ENCODE assay signal across 14 cellular contexts in genomic region chr2:66562337-66562685, GRCh38.
"Had no signal": no experiment of that assay in that cellular context is flagged by ENCODE, and none has a peak within 500 bp of the region (broad histone marks: within the 10 kb centered on the region; RNA-seq: fewer than 3 reads in every experiment).

No MANE protein-coding gene starts in this region.

- H3K4me3 ChIP-seq: coronary artery, testis had no signal

- ATAC-seq: activated T-helper 17 cell treated with anti-CD3 and anti-CD28 coated beads, Interleukin-2, amount 50 U/mL, for 72 hours; stimulated activated naive CD8-positive, alpha-beta T cell treated with anti-CD3 and anti-CD28 coated beads, Interleukin-15, Interleukin-2, amounts not matched to agents 100 U/mL and 50 U/mL, for 24 hours had no signal

- H3K4me1 ChIP-seq: testis had no signal

- DNase-seq: activated CD4-positive, alpha-beta T cell treated with anti-CD3 and anti-CD28 coated beads, Interleukin-2, amount 50 U/mL, for 1 hour; activated naive CD4-positive, alpha-beta T cell treated with anti-CD3 and anti-CD28 coated beads for 36 hours; activated T-cell treated with anti-CD3 and anti-CD28 coated beads for 4 hours; central memory CD4-positive, alpha-beta T cell; effector CD8-positive, alpha-beta T cell; erythroblast; hypothalamus; immature natural killer cell; stimulated activated CD4-positive, alpha-beta T cell treated with anti-CD3 and anti-CD28 coated beads, Interleukin-2, amount 100 ng/mL, for 48 hours; stimulated activated CD8-positive, alpha-beta memory T cell treated with anti-CD3 and anti-CD28 coated beads, Interleukin-4, amount 100 ng/mL, for 48 hours; stimulated activated naive CD8-positive, alpha-beta T cell treated with anti-CD3 and anti-CD28 coated beads, Interleukin-15, Interleukin-2, amounts not matched to agents 100 U/mL and 50 U/mL, for 24 hours; testis had no signal

- H3K4me3 Mint-ChIP-seq: activated naive CD4-positive, alpha-beta T cell treated with anti-CD3 and anti-CD28 coated beads for 36 hours; activated T-helper 17 cell treated with anti-CD3 and anti-CD28 coated beads, Interleukin-2, amount 50 U/mL, for 72 hours; immature natural killer cell had no signal

- H3K27me3 ChIP-seq: testis had no signal

- H3K9me3 ChIP-seq: testis had no signal

- H3K9me3 Mint-ChIP-seq: activated naive CD4-positive, alpha-beta T cell treated with anti-CD3 and anti-CD28 coated beads for 36 hours; activated T-helper 17 cell treated with anti-CD3 and anti-CD28 coated beads, Interleukin-2, amount 50 U/mL, for 72 hours had no signal

- H3K4me1 Mint-ChIP-seq: activated T-helper 17 cell treated with anti-CD3 and anti-CD28 coated beads, Interleukin-2, amount 50 U/mL, for 72 hours had no signal

- H3K27ac ChIP-seq: coronary artery, testis had no signal

- H3K27ac Mint-ChIP-seq: activated naive CD4-positive, alpha-beta T cell treated with anti-CD3 and anti-CD28 coated beads for 36 hours; activated T-helper 17 cell treated with anti-CD3 and anti-CD28 coated beads, Interleukin-2, amount 50 U/mL, for 72 hours; immature natural killer cell had no signal
